ENCODE assay signal across 9 cellular contexts in the genomic region with DNA sequence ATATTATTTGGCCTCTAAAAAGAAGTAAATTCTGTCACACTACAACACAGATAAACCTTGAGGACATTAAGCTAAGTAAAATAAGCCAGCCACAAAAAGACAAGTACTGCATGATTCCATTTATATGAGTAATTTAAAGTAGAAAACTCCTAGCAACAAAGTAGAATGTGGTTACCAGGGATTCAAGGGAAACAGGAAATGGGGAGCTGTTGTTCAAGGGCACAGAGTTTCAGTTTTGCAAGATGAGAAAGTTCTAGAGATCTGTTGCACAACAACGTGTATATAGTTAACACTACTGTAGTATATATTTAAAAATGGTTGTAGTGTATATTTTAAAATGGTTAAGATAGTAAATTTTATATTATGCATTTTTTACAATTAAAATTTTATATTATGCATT. TPM values are rescaled to one million over a fixed set of nuclear protein-coding genes. Genes with fewer than 3 reads are reported as not detected.
A peak's percentile ranks its signal among the peaks of the same experiment; 100 is the strongest.
DNase-seq lines count a peak whose midpoint lies in the region; ATAC-seq and TF ChIP-seq lines count a peak whose summit lies in the region.
"Had no signal": no experiment of that assay in that cellular context is flagged by ENCODE, and none has a peak within 500 bp of the region (broad histone marks: within the 10 kb centered on the region; RNA-seq: fewer than 3 reads in every experiment).

No MANE protein-coding gene starts in this region.

- H3K9me3 Mint-ChIP-seq in MCF 10A (ENCODE audit: unreplicated experiment) (no peaks in the 10 kb centered on the region), type B pancreatic cell (no peaks in the 10 kb centered on the region), Caco-2 (ENCODE audit: unreplicated experiment) (no peaks in the 10 kb centered on the region)
- H3K9me3 Mint-ChIP-seq in activated CD4-positive, alpha-beta memory T cell treated with anti-CD3 and anti-CD28 coated beads for 36 hours, result no peaks in the 10 kb centered on the region

- H3K9me3 ChIP-seq in breast epithelium (no peaks in the 10 kb centered on the region), right cardiac atrium (ENCODE audit: control insufficient read depth, low read length) (no peaks in the 10 kb centered on the region), Caco-2 (no peaks in the 10 kb centered on the region)

- BruUV-seq in MCF 10A (replicated peaks; lab: Mats Ljungman, UMichigan) (no TSS peak), Caco-2 (replicated peaks; lab: Mats Ljungman, UMichigan) (no TSS peak)

- no peak for TF ChIP-seq POLR2A in breast epithelium (IDR thresholded peaks at IDR 0.05)

- H3K27ac ChIP-seq in breast epithelium (peak overlapping the region in 1 of 2 donors; percentile 50), right cardiac atrium (ENCODE audit: low read length) (no peak overlapping the region)

- 29% methylated on average over 1 of the region's 1 CpG for WGBS in right cardiac atrium

- H3K36me3 ChIP-seq in breast epithelium (peaks cover 19% of the 10 kb centered on the region), Caco-2 (ENCODE audit: control insufficient read depth, insufficient read depth, low read length) (no peaks in the 10 kb centered on the region)

- H3K36me3 Mint-ChIP-seq in MCF 10A (ENCODE audit: insufficient read depth, unreplicated experiment), result peaks cover 100% of the 10 kb centered on the region
- peaks cover 47% of the 10 kb centered on the region for H3K36me3 Mint-ChIP-seq in activated CD4-positive, alpha-beta memory T cell treated with anti-CD3 and anti-CD28 coated beads for 36 hours
- H3K36me3 Mint-ChIP-seq in type B pancreatic cell, result peaks cover 30% of the 10 kb centered on the region
- H3K36me3 Mint-ChIP-seq in Caco-2 (ENCODE audit: insufficient read depth, unreplicated experiment), result peaks cover 91% of the 10 kb centered on the region

- H3K27me3 Mint-ChIP-seq in MCF 10A (ENCODE audit: insufficient read depth, unreplicated experiment), result no peaks in the 10 kb centered on the region
- H3K27me3 Mint-ChIP-seq in activated CD4-positive, alpha-beta memory T cell treated with anti-CD3 and anti-CD28 coated beads for 36 hours, result no peaks in the 10 kb centered on the region
- no peaks in the 10 kb centered on the region for H3K27me3 Mint-ChIP-seq in type B pancreatic cell
- H3K27me3 Mint-ChIP-seq in Caco-2 (ENCODE audit: insufficient read depth, unreplicated experiment), result no peaks in the 10 kb centered on the region

- TF ChIP-seq CTCF in MCF 10A (IDR thresholded peaks at IDR 0.05; ENCODE audit: unreplicated experiment) (no peak), breast epithelium (IDR thresholded peaks at IDR 0.05) (no peak), type B pancreatic cell (conservative IDR thresholded peaks at IDR 0.05) (no peak), Caco-2 (IDR thresholded peaks at IDR 0.05; ENCODE audit: insufficient read depth in 1 of 2, low read depth in 1 of 2, low read length in 1 of 2, severe bottlenecking in 1 of 2, unreplicated experiment in 1 of 2) (no peak)

- H3K4me1 ChIP-seq in breast epithelium (no peaks in the 10 kb centered on the region), right cardiac atrium (ENCODE audit: control insufficient read depth, insufficient read depth, low read length) (no peaks in the 10 kb centered on the region), Caco-2 (no peaks in the 10 kb centered on the region)

- H3K4me1 Mint-ChIP-seq in MCF 10A (ENCODE audit: insufficient read depth, unreplicated experiment), result peaks cover 20% of the 10 kb centered on the region
- H3K4me1 Mint-ChIP-seq in activated CD4-positive, alpha-beta memory T cell treated with anti-CD3 and anti-CD28 coated beads for 36 hours (ENCODE audit: low read depth), result peaks cover 25% of the 10 kb centered on the region
- no peaks in the 10 kb centered on the region for H3K4me1 Mint-ChIP-seq in type B pancreatic cell (ENCODE audit: unreplicated experiment)
- no peaks in the 10 kb centered on the region for H3K4me1 Mint-ChIP-seq in Caco-2 (ENCODE audit: low read depth, unreplicated experiment)

- H3K4me3 ChIP-seq in breast epithelium (no peak overlapping the region), right cardiac atrium (ENCODE audit: low read length) (no peak overlapping the region), Caco-2 (ENCODE audit: low read depth, low read length) (no peak overlapping the region)

- CTCF ChIA-PET in MCF 10A (lab: Yijun Ruan, JAX) (interaction anchor here (0.6 to 0.8 kb wide), 4 partner anchors 14 to 77 kb away, joined by 3 to 4 read pairs (median 3); no protein-coding TSS in a partner anchor), Caco-2 (lab: Charles Lee) (no interaction called here), HEK293T (lab: Yijun Ruan, JAX) (no interaction called here)
- CTCF ChIA-PET in activated CD4-positive, alpha-beta memory T cell treated with anti-CD3 and anti-CD28 coated beads for 36 hours (lab: Charles Lee), result interaction anchor here (1.4 kb wide), 3 partner anchors 13 to 417 kb away, joined by 3 to 5 read pairs (median 5); partner anchors contain the start of gene COPS4

- ATAC-seq in right cardiac atrium, result peak; percentile 52 to 80
- no peak for ATAC-seq in HG03571 (IDR thresholded peaks at IDR 0.05; ENCODE audit: unreplicated experiment)
- ATAC-seq: Panc1 had no signal

- H3K4me3 Mint-ChIP-seq in MCF 10A (ENCODE audit: unreplicated experiment) (peak overlapping the region; percentile 33), type B pancreatic cell (no peak overlapping the region), Caco-2 (ENCODE audit: unreplicated experiment) (no peak overlapping the region)
- no peak overlapping the region for H3K4me3 Mint-ChIP-seq in activated CD4-positive, alpha-beta memory T cell treated with anti-CD3 and anti-CD28 coated beads for 36 hours

- intact Hi-C loops in MCF 10A (cut with micrococcal nuclease) (no loop called here), breast epithelium (cut with DNase I; ENCODE audit: low total_unique reads) (no loop called here), right cardiac atrium (cut with DNase I) (no loop called here), Caco-2 (cut with micrococcal nuclease; ENCODE audit: unreplicated experiment) (no loop called here)
- intact Hi-C loops in activated CD4-positive, alpha-beta memory T cell treated with anti-CD3 and anti-CD28 coated beads for 36 hours (cut with micrococcal nuclease), result loop anchor here (1.0 to 10.0 kb wide), 2 partner anchors 35 to 491 kb away; partner anchors contain the start of genes HNRNPD and THAP9

- DNase-seq in MCF 10A (ENCODE audit: unreplicated experiment) (peak; percentile 86), breast epithelium (ENCODE audit: low spot score in 2 of 2) (no peak), right cardiac atrium (no peak), type B pancreatic cell (ENCODE audit: extremely low spot score, unreplicated experiment) (no peak), Caco-2 (no peak), HEK293T (ENCODE audit: extremely low spot score) (no peak)
- peak; percentile 20 for DNase-seq in activated CD4-positive, alpha-beta memory T cell treated with anti-CD3 and anti-CD28 coated beads for 36 hours

- H3K27ac Mint-ChIP-seq in MCF 10A (ENCODE audit: low read depth, unreplicated experiment) (peak overlapping the region; percentile 96), type B pancreatic cell (peak overlapping the region; percentile 77), Caco-2 (ENCODE audit: unreplicated experiment) (no peak overlapping the region)
- H3K27ac Mint-ChIP-seq in activated CD4-positive, alpha-beta memory T cell treated with anti-CD3 and anti-CD28 coated beads for 36 hours, result peak overlapping the region; percentile 69

- no peaks in the 10 kb centered on the region for H3K27me3 ChIP-seq in breast epithelium
- H3K27me3 ChIP-seq in right cardiac atrium (ENCODE audit: control insufficient read depth, insufficient read depth), result no peaks in the 10 kb centered on the region
- H3K27me3 ChIP-seq in Caco-2 (replicated peaks; ENCODE audit: control insufficient read depth, insufficient read depth, low read length), result no peaks in the 10 kb centered on the region

- POLR2A ChIA-PET in MCF 10A (lab: Yijun Ruan, JAX), result interaction anchor here (0.7 to 2.5 kb wide), 16 partner anchors 8 to 436 kb away, joined by 3 to 21 read pairs (median 4); partner anchors contain the start of genes LIN54, SEC31A and THAP9
- POLR2A ChIA-PET in activated CD4-positive, alpha-beta memory T cell treated with anti-CD3 and anti-CD28 coated beads for 36 hours (lab: Charles Lee), result interaction anchor here (0.9 kb wide), 1 partner anchor 169 kb away, joined by 3 read pairs; the partner anchor contains the start of gene COPS4
- POLR2A ChIA-PET in Caco-2 (lab: Charles Lee), result no interaction called here
- POLR2A ChIA-PET in HEK293T (lab: Yijun Ruan, JAX), result no interaction called here

TF ChIP-seq in HEK293T, 16 proteins besides CTCF, POLR2A, EP300 and RAD21 (continues in another document):
- no peak for TF ChIP-seq BHLHE40 (IDR thresholded peaks at IDR 0.05; ENCODE audit: borderline replicate concordance)
- no peak for TF ChIP-seq HDGF (IDR thresholded peaks at IDR 0.05; ENCODE audit: borderline replicate concordance)
- TF ChIP-seq ZNF384 (IDR thresholded peaks at IDR 0.05), result no peak
- TF ChIP-seq ARNT (IDR thresholded peaks at IDR 0.05), result no peak
- no peak for TF ChIP-seq LEF1 (IDR thresholded peaks at IDR 0.05; ENCODE audit: borderline replicate concordance)
- TF ChIP-seq FOXM1 (IDR thresholded peaks at IDR 0.05; ENCODE audit: borderline replicate concordance), result no peak
- TF ChIP-seq CTBP1 (IDR thresholded peaks at IDR 0.05; ENCODE audit: borderline replicate concordance), result no peak
- TF ChIP-seq ELF4 (IDR thresholded peaks at IDR 0.05), result no peak

RNA-seq across cellular contexts. Expression of gene SEC31A, which starts 25.4 kb away (rescaled TPM):
- total RNA-seq in MCF 10A (2022), result 212 and 229 TPM in 2 replicates
- total RNA-seq in breast epithelium, result 100 to 1,000 TPM; 186 to 234 (median 231) TPM
- total RNA-seq in activated CD4-positive, alpha-beta memory T cell treated with anti-CD3 and anti-CD28 coated beads for 36 hours, result 10 to 100 TPM; 87.8 to 88.1 TPM
- total RNA-seq in right cardiac atrium, result 100 to 1,000 TPM; 107 to 156 (median 128) TPM
- polyA plus RNA-seq in right cardiac atrium, result 87.3 TPM
- 233 and 295 TPM in 2 replicates for total RNA-seq in type B pancreatic cell (ENCODE audit: low replicate concordance)
- 175 and 187 TPM in 2 replicates for total RNA-seq in Caco-2 (2022)

RNA-seq across cellular contexts. Expression of gene THAP9, which starts 34.9 kb away (rescaled TPM):
- 3.6 and 4.0 TPM in 2 replicates for total RNA-seq in MCF 10A (2022)
- total RNA-seq in breast epithelium, result 1 to 10 TPM; 3.7 to 8.6 (median 5.2) TPM
- total RNA-seq in activated CD4-positive, alpha-beta memory T cell treated with anti-CD3 and anti-CD28 coated beads for 36 hours, result 1 to 10 TPM; 2.3 to 2.4 TPM
- 1 to 10 TPM; 3.2 to 6.3 (median 3.7) TPM for total RNA-seq in right cardiac atrium
- polyA plus RNA-seq in right cardiac atrium, result 2.6 TPM
- total RNA-seq in type B pancreatic cell (ENCODE audit: low replicate concordance), result 5.3 and 8.4 TPM in 2 replicates
- 6.8 and 7.9 TPM in 2 replicates for total RNA-seq in Caco-2 (2022)

Comparison
In these comparisons a context has a peak if more than half of its experiments do, and no peak if none do; other contexts are left out.
1. DNase-seq: peak in MCF 10A (single experiment) and activated CD4-positive, alpha-beta memory T cell treated with anti-CD3 and anti-CD28 coated beads for 36 hours (single experiment); none in breast epithelium (0 of 2), right cardiac atrium (0 of 3), type B pancreatic cell (single experiment), Caco-2 (0 of 2) and HEK293T (single experiment).
2. CTCF ChIA-PET loops: an anchor here in MCF 10A (0.6 to 0.8 kb wide) and activated CD4-positive, alpha-beta memory T cell treated with anti-CD3 and anti-CD28 coated beads for 36 hours (1.4 kb wide); none called in Caco-2 and HEK293T.
3. POLR2A ChIA-PET loops: an anchor here in MCF 10A (0.7 to 2.5 kb wide) and activated CD4-positive, alpha-beta memory T cell treated with anti-CD3 and anti-CD28 coated beads for 36 hours (0.9 kb wide); none called in Caco-2 and HEK293T.